Comparison of ENCODE assay signal across 9 cellular contexts in genomic region chr9:68643901-68644809, GRCh38.
DNase-seq lines count a peak whose midpoint lies in the region; ATAC-seq and TF ChIP-seq lines count a peak whose summit lies in the region.
"Had no signal": no experiment of that assay in that cellular context is flagged by ENCODE, and none has a peak within 500 bp of the region (broad histone marks: within the 10 kb centered on the region; RNA-seq: fewer than 3 reads in every experiment).

No MANE protein-coding gene starts in this region.

- no peaks in the 10 kb centered on the region for H3K9me3 ChIP-seq in heart right ventricle

- H3K27me3 Mint-ChIP-seq in natural killer cell treated with Interleukin-12 subunit alpha and Interleukin-12 subunit beta and Interleukin-15 and Interleukin-18, amount 100 ng/mL, for 72 hours: peaks cover 17 to 24% of the 10 kb centered on the region in 2 donors

- TF ChIP-seq CTCF in heart right ventricle (IDR thresholded peaks at IDR 0.05): no peak

- no peaks in the 10 kb centered on the region for H3K4me1 Mint-ChIP-seq in natural killer cell treated with Interleukin-12 subunit alpha and Interleukin-12 subunit beta and Interleukin-15 and Interleukin-18, amount 100 ng/mL, for 72 hours (ENCODE audit: low read depth in 2 of 2)

- H3K27me3 ChIP-seq in heart right ventricle: no peaks in the 10 kb centered on the region

- no peak overlapping the region for H3K27ac ChIP-seq in heart right ventricle

- no peak overlapping the region for H3K27ac Mint-ChIP-seq in natural killer cell treated with Interleukin-12 subunit alpha and Interleukin-12 subunit beta and Interleukin-15 and Interleukin-18, amount 100 ng/mL, for 72 hours

- no peak overlapping the region for H3K4me3 Mint-ChIP-seq in natural killer cell treated with Interleukin-12 subunit alpha and Interleukin-12 subunit beta and Interleukin-15 and Interleukin-18, amount 100 ng/mL, for 72 hours
- H3K4me3 Mint-ChIP-seq: neural crest cell had no signal

- DNase-seq in heart right ventricle: no peak
- DNase-seq in NCI-H524 treated with DMSO at 0.1 percent for 48 hours (lab: John Stamatoyannopoulos, UW): no peak
- DNase-seq in natural killer cell treated with Interleukin-12 subunit alpha and Interleukin-12 subunit beta and Interleukin-15 and Interleukin-18, amount 100 ng/mL, for 72 hours (ENCODE audit: low spot score): no peak
- DNase-seq in activated naive CD4-positive, alpha-beta T cell treated with anti-CD3 and anti-CD28 coated beads, Interleukin-2, amount 50 U/mL, for 16 hours: no peak

- peaks cover 0 to 4% (median 0%) of the 10 kb centered on the region in 9 donors for H3K4me1 ChIP-seq in heart right ventricle

- H3K4me3 ChIP-seq in heart right ventricle: no peak overlapping the region

- H3K9me3 Mint-ChIP-seq in natural killer cell treated with Interleukin-12 subunit alpha and Interleukin-12 subunit beta and Interleukin-15 and Interleukin-18, amount 100 ng/mL, for 72 hours: no peaks in the 10 kb centered on the region
- H3K9me3 Mint-ChIP-seq: neural crest cell had no signal

- ATAC-seq in GM18520 (IDR thresholded peaks at IDR 0.05; ENCODE audit: unreplicated experiment): peak; percentile 37
- ATAC-seq in GM21619 (IDR thresholded peaks at IDR 0.05; ENCODE audit: unreplicated experiment): peak; percentile 51
- ATAC-seq in HG03457 (IDR thresholded peaks at IDR 0.05; ENCODE audit: unreplicated experiment): peak; percentile 50
- ATAC-seq in esophagus mucosa: peak; percentile 26
- ATAC-seq in heart right ventricle: no peak
- no peak for ATAC-seq in natural killer cell treated with Interleukin-12 subunit alpha and Interleukin-12 subunit beta and Interleukin-15 and Interleukin-18, amount 100 ng/mL, for 72 hours

- 71 to 74% methylated on average over 11 of the region's 11 CpGs for WGBS in heart right ventricle, 2 donors

- no peaks in the 10 kb centered on the region for H3K36me3 Mint-ChIP-seq in natural killer cell treated with Interleukin-12 subunit alpha and Interleukin-12 subunit beta and Interleukin-15 and Interleukin-18, amount 100 ng/mL, for 72 hours

- intact Hi-C loops in heart right ventricle (cut with DNase I): no loop called here

- H3K36me3 ChIP-seq in heart right ventricle: no peaks in the 10 kb centered on the region

Comparison
In these comparisons a context has a peak if more than half of its experiments do, and no peak if none do; other contexts are left out.
1. ATAC-seq: peak in GM18520 (single experiment), GM21619 (single experiment), HG03457 (single experiment) and esophagus mucosa (single experiment); none in heart right ventricle (0 of 8) and natural killer cell treated with Interleukin-12 subunit alpha and Interleukin-12 subunit beta and Interleukin-15 and Interleukin-18, amount 100 ng/mL, for 72 hours (0 of 2).